In the genomic region with DNA sequence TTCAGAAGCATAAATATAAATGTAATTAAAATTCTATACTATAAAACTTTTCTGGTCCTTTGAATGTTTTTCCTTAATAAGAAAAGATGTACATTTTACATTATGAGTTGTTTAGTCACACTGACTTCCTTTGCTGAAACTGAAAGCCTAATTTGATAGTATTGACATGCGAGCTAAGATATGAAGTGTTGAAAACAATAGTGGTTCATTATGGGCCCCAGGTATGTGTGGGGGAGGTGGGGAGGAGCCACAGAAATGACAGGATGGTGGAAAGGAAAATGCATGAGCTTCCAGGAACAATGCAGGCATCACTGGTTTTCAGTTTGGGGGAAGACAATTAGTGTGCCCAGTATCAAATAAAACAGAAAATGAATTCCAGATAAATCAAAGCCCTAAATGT, we compare ENCODE assay signal across 17 cellular contexts. TPM values are rescaled to one million over a fixed set of nuclear protein-coding genes. Genes with fewer than 3 reads are reported as not detected.
DNase-seq lines count a peak whose midpoint lies in the region; ATAC-seq, FAIRE-seq and TF ChIP-seq lines count a peak whose summit lies in the region.
"Had no signal": no experiment of that assay in that cellular context is flagged by ENCODE, and none has a peak within 500 bp of the region (broad histone marks: within the 10 kb centered on the region; RNA-seq: fewer than 3 reads in every experiment).

No MANE protein-coding gene starts in this region.

- H3K36me3 Mint-ChIP-seq in CD4-positive, alpha-beta memory T cell, result peaks cover 7 to 27% of the 10 kb centered on the region in 2 donors

- no peaks in the 10 kb centered on the region for H3K9me3 ChIP-seq in CD4-positive, alpha-beta memory T cell (ENCODE audit: control insufficient read depth in 1 of 2, low read length in 2 of 2)
- H3K9me3 ChIP-seq in endothelial cell of umbilical vein (replicated peaks; ENCODE audit: control insufficient read depth, insufficient read depth, low read length), result no peaks in the 10 kb centered on the region
- H3K9me3 ChIP-seq in testis, result no peaks in the 10 kb centered on the region
- H3K9me3 ChIP-seq: BLaER1 had no signal

- H3K4me3 Mint-ChIP-seq in CD4-positive, alpha-beta memory T cell, result peak overlapping the region in 6 of 8 donors; percentile 2 to 68 (median 61)

- POLR2A ChIA-PET in CD4-positive, alpha-beta memory T cell (lab: Charles Lee; ENCODE audit: partially characterized antibody), result interaction anchor here (1.8 kb wide), 1 partner anchor 13 kb away, joined by 5 read pairs; no protein-coding TSS in a partner anchor
- POLR2A ChIA-PET in endothelial cell of umbilical vein (lab: Charles Lee), result interaction anchor here (0.6 kb wide), 1 partner anchor 20 kb away, joined by 5 read pairs; no protein-coding TSS in a partner anchor

- peak; percentile 64 for ATAC-seq in GM18505 (IDR thresholded peaks at IDR 0.05; ENCODE audit: unreplicated experiment)
- no peak for ATAC-seq in GM19397 (IDR thresholded peaks at IDR 0.05; ENCODE audit: unreplicated experiment)
- ATAC-seq in HG02973 (IDR thresholded peaks at IDR 0.05; ENCODE audit: unreplicated experiment), result no peak
- ATAC-seq: PC-3 had no signal

- H3K36me3 ChIP-seq in CD4-positive, alpha-beta memory T cell (ENCODE audit: insufficient read depth, low read length), result no peaks in the 10 kb centered on the region
- H3K36me3 ChIP-seq in endothelial cell of umbilical vein (ENCODE audit: control insufficient read depth in 2 of 2, extremely low read depth in 1 of 2, insufficient read depth in 2 of 2, low read length in 2 of 2) (no peaks in the 10 kb centered on the region), testis (ENCODE audit: low read depth, missing control alignments) (no peaks in the 10 kb centered on the region)
- H3K36me3 ChIP-seq: BLaER1 had no signal

- peak overlapping the region; percentile 11 for H3K9ac ChIP-seq in endothelial cell of umbilical vein (replicated peaks; ENCODE audit: extremely low read depth, insufficient read depth, low read length)
- H3K9ac ChIP-seq: BLaER1 had no signal

- no peak overlapping the region for H3K27ac ChIP-seq in CD4-positive, alpha-beta memory T cell (ENCODE audit: low read depth, low read length)
- H3K27ac ChIP-seq in endothelial cell of umbilical vein (ENCODE audit: insufficient read depth, low read depth, low read length) (peak overlapping the region; percentile 87), testis (no peak overlapping the region)
- H3K27ac ChIP-seq: BLaER1 had no signal

- H3K9me3 Mint-ChIP-seq in CD4-positive, alpha-beta memory T cell, result no peaks in the 10 kb centered on the region
- H3K9me3 Mint-ChIP-seq: T-cell had no signal

- TF ChIP-seq CTCF in endothelial cell of umbilical vein (IDR thresholded peaks at IDR 0.05; ENCODE audit: extremely low read depth in 1 of 2, insufficient read depth in 1 of 2, low read depth in 1 of 2, low read length in 2 of 2), result no peak
- TF ChIP-seq CTCF in testis (IDR thresholded peaks at IDR 0.05), result no peak

- TF ChIP-seq POLR2A in GM18505 (IDR thresholded peaks at IDR 0.05; ENCODE audit: borderline replicate concordance, extremely low read depth, insufficient read depth, insufficient read length) (no peak), endothelial cell of umbilical vein (IDR thresholded peaks at IDR 0.05; ENCODE audit: low read depth, low read length) (no peak), testis (IDR thresholded peaks at IDR 0.05) (no peak)

- peak overlapping the region in 5 of 7 donors; percentile 13 to 97 (median 61) for H3K27ac Mint-ChIP-seq in CD4-positive, alpha-beta memory T cell
- H3K27ac Mint-ChIP-seq: progenitor cell of endocrine pancreas had no signal

- H3K27me3 Mint-ChIP-seq in CD4-positive, alpha-beta memory T cell, result no peaks in the 10 kb centered on the region
- H3K27me3 Mint-ChIP-seq: progenitor cell of endocrine pancreas, T-cell had no signal

- H3K9me1 ChIP-seq in endothelial cell of umbilical vein (replicated peaks; ENCODE audit: control insufficient read depth, extremely low read depth, insufficient read depth, low read length), result no peaks in the 10 kb centered on the region

- intact Hi-C loops in CD4-positive, alpha-beta memory T cell (cut with micrococcal nuclease), result no loop called here
- intact Hi-C loops in endothelial cell of umbilical vein (cut with micrococcal nuclease) (loop anchor here (1.0 to 5.0 kb wide), 2 partner anchors 19 to 132 kb away; no protein-coding TSS in a partner anchor), testis (cut with DNase I; ENCODE audit: low total_unique reads) (no loop called here)

- H3K4me3 ChIP-seq in CD4-positive, alpha-beta memory T cell (ENCODE audit: low read length in 2 of 2), result no peak overlapping the region
- H3K4me3 ChIP-seq in endothelial cell of umbilical vein (replicated peaks in 1 of 3; ENCODE audit: insufficient read depth in 1 of 3, low read depth in 1 of 3, low read length in 3 of 3) (no peak overlapping the region), testis (no peak overlapping the region)
- H3K4me3 ChIP-seq: BLaER1 had no signal

- no TSS peak for BruUV-seq in endothelial cell of umbilical vein (replicated peaks; lab: Mats Ljungman, UMichigan)

- no peak for DNase-seq in CD4-positive, alpha-beta memory T cell
- DNase-seq in NCI-H226 (peak; percentile 17), endothelial cell of umbilical vein (ENCODE audit: low read depth, low spot score) (peak; percentile 6), CD1c-positive myeloid dendritic cell (ENCODE audit: extremely low spot score) (no peak), testis (no peak)
- DNase-seq: activated CD8-positive, alpha-beta memory T cell treated with anti-CD3 and anti-CD28 coated beads for 24 hours; NCI-H1048; NCI-H345; T-cell had no signal

- FAIRE-seq in endothelial cell of umbilical vein (lab: Jason Lieb, UNC), result peak; percentile 69

- dilution Hi-C loops in endothelial cell of umbilical vein (cut with MboI; ENCODE audit: extremely low pct_ligation_motif_present, low sequenced_read_pairs), result no loop called here

- peaks cover 18% of the 10 kb centered on the region for H3K4me1 ChIP-seq in CD4-positive, alpha-beta memory T cell (ENCODE audit: insufficient read depth, low read length)
- H3K4me1 ChIP-seq in endothelial cell of umbilical vein (ENCODE audit: control insufficient read depth, extremely low read depth, insufficient read depth, low read length), result peaks cover 20% of the 10 kb centered on the region
- no peaks in the 10 kb centered on the region for H3K4me1 ChIP-seq in testis
- H3K4me1 ChIP-seq: BLaER1 had no signal

- CTCF ChIA-PET in CD4-positive, alpha-beta memory T cell (lab: Charles Lee; ENCODE audit: partially characterized antibody), result no interaction called here
- CTCF ChIA-PET in endothelial cell of umbilical vein (lab: Charles Lee), result interaction anchor here (1.6 to 1.9 kb wide), 2 partner anchors 54 to 188 kb away, joined by 3 to 4 read pairs; no protein-coding TSS in a partner anchor

- H3K79me2 ChIP-seq in endothelial cell of umbilical vein (ENCODE audit: control insufficient read depth, insufficient read depth, low read length), result no peaks in the 10 kb centered on the region

- H3K4me2 ChIP-seq in endothelial cell of umbilical vein (ENCODE audit: insufficient read depth, low read length), result peak overlapping the region; percentile 33
- H3K4me2 ChIP-seq: BLaER1 had no signal

- H4K20me1 ChIP-seq in endothelial cell of umbilical vein (replicated peaks; ENCODE audit: control insufficient read depth, extremely low read depth, insufficient read depth, low read length), result no peaks in the 10 kb centered on the region
- H4K20me1 ChIP-seq: BLaER1 had no signal

- 60 to 93% methylated on average over 1 of the region's 1 CpG for WGBS in testis, 2 donors

- peaks cover 20 to 33% (median 28%) of the 10 kb centered on the region in 4 donors for H3K4me1 Mint-ChIP-seq in CD4-positive, alpha-beta memory T cell

- H2AFZ ChIP-seq in endothelial cell of umbilical vein (ENCODE audit: low read depth, low read length), result peak overlapping the region; percentile 6

- no peaks in the 10 kb centered on the region for H3K27me3 ChIP-seq in CD4-positive, alpha-beta memory T cell (ENCODE audit: insufficient read depth, low read length)
- no peaks in the 10 kb centered on the region for H3K27me3 ChIP-seq in endothelial cell of umbilical vein (ENCODE audit: control insufficient read depth in 2 of 2, insufficient read depth in 2 of 2, low read length in 2 of 2)
- H3K27me3 ChIP-seq in testis, result no peaks in the 10 kb centered on the region
- H3K27me3 ChIP-seq: BLaER1 had no signal

TF ChIP-seq in endothelial cell of umbilical vein, 7 proteins besides CTCF, POLR2A, EP300 and RAD21:
- TF ChIP-seq EZH2 (IDR thresholded peaks at IDR 0.05; ENCODE audit: borderline replicate concordance, low read depth, low read length, severe bottlenecking) (no peak), GATA2 (IDR thresholded peaks at IDR 0.05; ENCODE audit: insufficient read depth, insufficient read length, low read depth, low read length) (no peak), MYC (IDR thresholded peaks at IDR 0.05; ENCODE audit: low read depth, low read length) (no peak), JUN (IDR thresholded peaks at IDR 0.05; ENCODE audit: borderline replicate concordance, insufficient read depth, insufficient read length, low read depth) (no peak), POLR2AphosphoS5 (IDR thresholded peaks at IDR 0.05; ENCODE audit: insufficient read depth, low read depth, low read length) (no peak), FOS (IDR thresholded peaks at IDR 0.05; ENCODE audit: borderline replicate concordance, insufficient read depth, low read length) (no peak)
- TF ChIP-seq, protein P1, sequence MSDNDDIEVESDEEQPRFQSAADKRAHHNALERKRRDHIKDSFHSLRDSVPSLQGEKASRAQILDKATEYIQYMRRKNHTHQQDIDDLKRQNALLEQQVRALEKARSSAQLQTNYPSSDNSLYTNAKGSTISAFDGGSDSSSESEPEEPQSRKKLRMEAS (IDR thresholded peaks at IDR 0.05; ENCODE audit: insufficient read depth, insufficient read length), result no peak

RNA-seq across cellular contexts. Expression of a gene that starts 35.4 kb away (rescaled TPM):
- 1 to 10 TPM; 5.9 to 7.2 TPM for total RNA-seq in CD4-positive, alpha-beta memory T cell
- polyA plus RNA-seq in CD4-positive, alpha-beta memory T cell, result 1 to 10 TPM; 2.4 to 3.6 TPM
- not detected in 2 replicates for total RNA-seq in endothelial cell of umbilical vein
- not detected in 2 replicates for polyA plus RNA-seq in endothelial cell of umbilical vein
- not detected in 2 replicates for polyA plus RNA-seq in endothelial cell of umbilical vein (2011; cell fraction: cytosol; rRNA removed)
- polyA plus RNA-seq in endothelial cell of umbilical vein (2011; cell fraction: nucleus; rRNA removed), result not detected in 2 replicates
- not detected in 2 replicates for polyA plus RNA-seq in endothelial cell of umbilical vein (2012)
- polyA minus RNA-seq in endothelial cell of umbilical vein, result not detected in 2 replicates
- polyA minus RNA-seq in endothelial cell of umbilical vein (2011; cell fraction: cytosol; rRNA and poly(A)+ RNA removed), result not detected
- polyA minus RNA-seq in endothelial cell of umbilical vein (2011; cell fraction: nucleus; rRNA and poly(A)+ RNA removed), result not detected in 2 replicates
- under 1 TPM in 1 of 2 donors, not detected in 1; 0.43 TPM for total RNA-seq in testis
- polyA plus RNA-seq in testis (ENCODE audit: insufficient read depth, low read depth, low replicate concordance), result 1.4 TPM
- total RNA-seq: fibroblast of villous mesenchyme, G401, PC-3 had no signal

Comparison
In these comparisons a context has a peak if more than half of its experiments do, and no peak if none do; other contexts are left out.
1. DNase-seq: peak in NCI-H226 (single experiment) and endothelial cell of umbilical vein (single experiment); none in CD4-positive, alpha-beta memory T cell (0 of 5), CD1c-positive myeloid dendritic cell (single experiment) and testis (single experiment).